In the genomic region with DNA sequence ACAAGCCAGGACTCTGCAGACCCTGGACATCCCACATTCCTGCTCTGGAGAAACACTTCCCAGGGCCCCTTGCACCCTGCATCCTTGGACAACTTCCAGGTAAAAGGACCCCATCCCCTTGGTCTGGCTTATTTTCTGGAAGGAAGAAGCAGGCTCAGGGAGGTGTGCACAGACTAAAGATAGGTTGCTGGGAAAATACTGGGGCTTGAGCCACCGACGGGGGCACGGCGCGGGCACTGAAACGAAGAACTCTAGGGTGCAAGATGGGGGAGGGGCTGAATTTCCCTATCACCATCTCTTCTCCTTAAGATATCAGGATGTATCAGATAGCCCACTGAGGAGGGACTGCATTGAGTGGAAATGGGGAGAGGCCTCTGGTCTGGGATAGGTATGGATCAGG, we compare ENCODE assay signal across 10 cellular contexts. TPM values are rescaled to one million over a fixed set of nuclear protein-coding genes. Genes with fewer than 3 reads are reported as not detected.
DNase-seq lines count a peak whose midpoint lies in the region; ATAC-seq and TF ChIP-seq lines count a peak whose summit lies in the region.
"Had no signal": no experiment of that assay in that cellular context is flagged by ENCODE, and none has a peak within 500 bp of the region (broad histone marks: within the 10 kb centered on the region; RNA-seq: fewer than 3 reads in every experiment).

No MANE protein-coding gene starts in this region.

- no peak for ATAC-seq in HG02610 (IDR thresholded peaks at IDR 0.05; ENCODE audit: unreplicated experiment)
- ATAC-seq in GM18907 (IDR thresholded peaks at IDR 0.05; ENCODE audit: unreplicated experiment): no peak

- no peak overlapping the region for H3K27ac ChIP-seq in SK-N-MC

- peaks cover 10% of the 10 kb centered on the region; the same call in 1 of the 2 replicates for H3K36me3 ChIP-seq in SK-N-MC (ENCODE audit: insufficient read depth, low read length)

- no peaks in the 10 kb centered on the region for H3K9me3 ChIP-seq in SK-N-MC (ENCODE audit: low read depth, low read length)

- DNase-seq in GM12865 (ENCODE audit: low read depth) (no peak), SK-N-MC (ENCODE audit: low read depth, low spot score) (no peak), fibroblast of the aortic adventitia (ENCODE audit: low read depth) (no peak), retinal pigment epithelial cell (ENCODE audit: low read depth) (no peak), NCI-H748 (lab: John Stamatoyannopoulos, UW; ENCODE audit: unreplicated experiment) (no peak), ecto neural progenitor cell (ENCODE audit: low spot score) (no peak)
- DNase-seq: NK-92 treated with Interleukin-12 subunit alpha and Interleukin-12 subunit beta, amount 100 ng/mL, for 24 hours had no signal

- H3K4me3 ChIP-seq in GM12865 (ENCODE audit: low read depth, low read length) (peak overlapping the region; percentile 53), SK-N-MC (peak overlapping the region; percentile 91), fibroblast of the aortic adventitia (ENCODE audit: low read depth, low read length) (peak overlapping the region; percentile 79), retinal pigment epithelial cell (ENCODE audit: low read length) (peak overlapping the region; percentile 67)

- H3K9ac ChIP-seq in SK-N-MC (ENCODE audit: insufficient read length): peak overlapping the region; percentile 81

- TF ChIP-seq CTCF in GM12865 (IDR thresholded peaks at IDR 0.05; ENCODE audit: insufficient read depth, low read depth, low read length, missing control alignments) (no peak), fibroblast of the aortic adventitia (IDR thresholded peaks at IDR 0.05; ENCODE audit: insufficient read depth, low read length) (no peak), retinal pigment epithelial cell (conservative IDR thresholded peaks at IDR 0.05; ENCODE audit: low read depth, low read length) (no peak)

RNA-seq across cellular contexts. Expression of a gene that starts 0.8 kb away (rescaled TPM):
- 1.4 and 2.7 TPM in 2 replicates for total RNA-seq in fibroblast of the aortic adventitia (ENCODE audit: low replicate concordance)

RNA-seq across cellular contexts. Expression of a gene that starts 1.7 kb away (rescaled TPM):
- 0.45 and 6.3 TPM in 2 replicates for total RNA-seq in fibroblast of the aortic adventitia (ENCODE audit: low replicate concordance)

RNA-seq across cellular contexts. Expression of a gene that starts 8.6 kb away (rescaled TPM):
- total RNA-seq in fibroblast of the aortic adventitia (ENCODE audit: low replicate concordance): 38.3 and 131 TPM in 2 replicates

RNA-seq across cellular contexts. Expression of a gene that starts 31.7 kb away (rescaled TPM):
- total RNA-seq in fibroblast of the aortic adventitia (ENCODE audit: low replicate concordance): not detected in 2 replicates
- total RNA-seq: dermis microvascular lymphatic vessel endothelial cell had no signal

RNA-seq across cellular contexts. Expression of a gene that starts 43.5 kb away (rescaled TPM):
- total RNA-seq in fibroblast of the aortic adventitia (ENCODE audit: low replicate concordance): 5.1 and 6.8 TPM in 2 replicates
